1 cellular context compared by ENCODE assay signal in genomic region chr2:58042486-58042970, GRCh38.
A peak's percentile ranks its signal among the peaks of the same experiment; 100 is the strongest.
TF ChIP-seq lines count a peak whose summit lies in the region.

No MANE protein-coding gene starts in this region.

TF ChIP-seq in HepG2, 621 proteins besides CTCF, POLR2A, EP300 and RAD21 (continued from another document and continues in another):
- TF ChIP-seq CEBPZ (IDR thresholded peaks at IDR 0.05; ENCODE audit: low read length): no peak
- no peak for TF ChIP-seq ZNF260 (CRISPR knock-in tag; IDR thresholded peaks at IDR 0.05; ENCODE audit: borderline replicate concordance, low read depth)
- TF ChIP-seq ZNF362 (CRISPR knock-in tag; IDR thresholded peaks at IDR 0.05; ENCODE audit: borderline replicate concordance): peak; percentile 42; the same call in 1 of the 2 replicates
- no peak for TF ChIP-seq XRCC5 (optimal IDR thresholded peaks at IDR 0.05; ENCODE audit: low read length)
- TF ChIP-seq SOX5 (CRISPR knock-in tag; IDR thresholded peaks at IDR 0.05; ENCODE audit: borderline replicate concordance): peak; percentile 90; the same call in 1 of the 2 replicates
- no peak for TF ChIP-seq TBX2 (CRISPR knock-in tag; IDR thresholded peaks at IDR 0.05; ENCODE audit: borderline replicate concordance)
- TF ChIP-seq SALL1 (CRISPR knock-in tag; IDR thresholded peaks at IDR 0.05): no peak; the same call in 1 of the 2 replicates
- no peak for TF ChIP-seq HOXA7 (CRISPR knock-in tag; IDR thresholded peaks at IDR 0.05)
- TF ChIP-seq NFYB (CRISPR knock-in tag; IDR thresholded peaks at IDR 0.05): no peak
- TF ChIP-seq NFYC (CRISPR knock-in tag; IDR thresholded peaks at IDR 0.05): no peak
- TF ChIP-seq ZNF569 (CRISPR knock-in tag; IDR thresholded peaks at IDR 0.05; ENCODE audit: borderline replicate concordance): no peak
- no peak for TF ChIP-seq ZNF251 (CRISPR knock-in tag; IDR thresholded peaks at IDR 0.05)
- TF ChIP-seq GMEB1 (CRISPR knock-in tag; IDR thresholded peaks at IDR 0.05; ENCODE audit: borderline replicate concordance): no peak
- no peak for TF ChIP-seq ZNF83 (CRISPR knock-in tag; IDR thresholded peaks at IDR 0.05; ENCODE audit: borderline replicate concordance)
- no peak for TF ChIP-seq PCBP2 (optimal IDR thresholded peaks at IDR 0.05; ENCODE audit: low read depth, low read length, poor library complexity, severe bottlenecking)
- TF ChIP-seq SAFB2 (CRISPR knock-in tag; IDR thresholded peaks at IDR 0.05; ENCODE audit: borderline replicate concordance, low read depth): no peak
- TF ChIP-seq ZNF549 (CRISPR knock-in tag; IDR thresholded peaks at IDR 0.05): no peak
- peak; percentile 10; the same call in 1 of the 2 replicates for TF ChIP-seq BCL6 (CRISPR knock-in tag; IDR thresholded peaks at IDR 0.05)
- no peak for TF ChIP-seq ZNF550 (CRISPR knock-in tag; IDR thresholded peaks at IDR 0.05; ENCODE audit: borderline replicate concordance)
- no peak for TF ChIP-seq ARNTL (CRISPR knock-in tag; IDR thresholded peaks at IDR 0.05)
- TF ChIP-seq SKIL (CRISPR knock-in tag; IDR thresholded peaks at IDR 0.05; ENCODE audit: borderline replicate concordance): no peak
- peak; percentile 35; the same call in 1 of the 2 replicates for TF ChIP-seq ZNF816 (CRISPR knock-in tag; IDR thresholded peaks at IDR 0.05; ENCODE audit: borderline replicate concordance)
- TF ChIP-seq ZBTB25 (CRISPR knock-in tag; IDR thresholded peaks at IDR 0.05): 0 out of 2 replicates have a peak, but pooled peaks have one; percentile 16
- no peak for TF ChIP-seq SETDB1 (CRISPR knock-in tag; IDR thresholded peaks at IDR 0.05; ENCODE audit: borderline replicate concordance)
- TF ChIP-seq ZNF496 (CRISPR knock-in tag; IDR thresholded peaks at IDR 0.05; ENCODE audit: insufficient replicate concordance): no peak
- TF ChIP-seq FOXJ3 (CRISPR knock-in tag; IDR thresholded peaks at IDR 0.05; ENCODE audit: borderline replicate concordance): no peak
- no peak for TF ChIP-seq MTF2 (CRISPR knock-in tag; IDR thresholded peaks at IDR 0.05; ENCODE audit: borderline replicate concordance)
- TF ChIP-seq ZNF589 (CRISPR knock-in tag; conservative IDR thresholded peaks at IDR 0.05): no peak
- no peak for TF ChIP-seq CEBPB (IDR thresholded peaks at IDR 0.05; ENCODE audit: borderline replicate concordance, low read depth, low read length)
- no peak for TF ChIP-seq ZNF350 (CRISPR knock-in tag; IDR thresholded peaks at IDR 0.05; ENCODE audit: borderline replicate concordance, low read depth)
- TF ChIP-seq JUN (CRISPR knock-in tag; IDR thresholded peaks at IDR 0.05): 0 out of 2 replicates have a peak, but pooled peaks have one; percentile 58
- TF ChIP-seq HINFP (CRISPR knock-in tag; IDR thresholded peaks at IDR 0.05; ENCODE audit: low read depth): no peak
- TF ChIP-seq DNMT1 (CRISPR knock-in tag; IDR thresholded peaks at IDR 0.05): no peak
- no peak for TF ChIP-seq ATF4 (CRISPR knock-in tag; IDR thresholded peaks at IDR 0.05)
- peak; percentile 90 for TF ChIP-seq ARID5B (CRISPR knock-in tag; IDR thresholded peaks at IDR 0.05)
- no peak for TF ChIP-seq ZNF329 (CRISPR knock-in tag; IDR thresholded peaks at IDR 0.05; ENCODE audit: low read depth)
- TF ChIP-seq ZFP1 (CRISPR knock-in tag; IDR thresholded peaks at IDR 0.05): no peak
- TF ChIP-seq MEF2D (CRISPR knock-in tag; IDR thresholded peaks at IDR 0.05): no peak
- TF ChIP-seq DBP (CRISPR knock-in tag; IDR thresholded peaks at IDR 0.05; ENCODE audit: not compliant biosample characterization): no peak
- no peak for TF ChIP-seq ZNF501 (CRISPR knock-in tag; IDR thresholded peaks at IDR 0.05)
- TF ChIP-seq PRDM10 (CRISPR knock-in tag; IDR thresholded peaks at IDR 0.05; ENCODE audit: low read depth): no peak
